12 cellular contexts compared by ENCODE assay signal in genomic region chr14:65073605-65074201, GRCh38. TPM values are rescaled to one million over a fixed set of nuclear protein-coding genes. Genes with fewer than 3 reads are reported as not detected.
DNase-seq lines count a peak whose midpoint lies in the region; ATAC-seq and TF ChIP-seq lines count a peak whose summit lies in the region.
"Had no signal": no experiment of that assay in that cellular context is flagged by ENCODE, and none has a peak within 500 bp of the region (broad histone marks: within the 10 kb centered on the region; RNA-seq: fewer than 3 reads in every experiment).

No MANE protein-coding gene starts in this region.

- peaks cover 22% of the 10 kb centered on the region for H3K36me3 Mint-ChIP-seq in Caco-2 (ENCODE audit: insufficient read depth, unreplicated experiment)

- H3K4me3 Mint-ChIP-seq in Caco-2 (ENCODE audit: unreplicated experiment) = no peak overlapping the region
- H3K4me3 Mint-ChIP-seq: activated T-cell treated with anti-CD3 and anti-CD28 coated beads, Interleukin-2, amount 50 U/mL, for 4 hours; brain had no signal

- H3K27ac ChIP-seq in HL-60 (replicated peaks) (peak overlapping the region; percentile 55), adipose tissue (ENCODE audit: low read depth, low read length) (peak overlapping the region; percentile 4), skin epidermis (peak overlapping the region in 17 of 21 experiments; percentile 4 to 75 (median 36))
- H3K27ac ChIP-seq: epithelial cell of prostate had no signal

- CTCF ChIA-PET in Caco-2 (lab: Charles Lee) = no interaction called here

- DNase-seq in HL-60 (ENCODE audit: low read depth in 1 of 2, low spot score in 1 of 2) (no peak), left colon (peak; percentile 81 to 86), NCI-H1105 treated with DMSO at 0.1 percent for 48 hours (lab: John Stamatoyannopoulos, UW) (no peak), Caco-2 (no peak), HUDEP-2 (lab: John Stamatoyannopoulos, UW; ENCODE audit: unreplicated experiment in 76 of 76) (no peak)
- DNase-seq: activated T-cell treated with anti-CD3 and anti-CD28 coated beads, Interleukin-2, amount 50 U/mL, for 4 hours; mesenchymal stem cell; retina had no signal

- BruUV-seq in Caco-2 (replicated peaks; lab: Mats Ljungman, UMichigan) = no TSS peak

- no peak overlapping the region for H3K27ac Mint-ChIP-seq in Caco-2 (ENCODE audit: unreplicated experiment)

- H3K4me3 ChIP-seq in HL-60 (replicated peaks; ENCODE audit: insufficient read depth, low read length) = no peak overlapping the region
- H3K4me3 ChIP-seq in skin epidermis = no peak overlapping the region
- no peak overlapping the region for H3K4me3 ChIP-seq in Caco-2 (ENCODE audit: low read depth, low read length)

- H3K27me3 Mint-ChIP-seq in Caco-2 (ENCODE audit: insufficient read depth, unreplicated experiment) = no peaks in the 10 kb centered on the region
- H3K27me3 Mint-ChIP-seq: brain had no signal

- ATAC-seq in left colon = peak; percentile 78
- ATAC-seq: activated T-cell treated with anti-CD3 and anti-CD28 coated beads, Interleukin-2, amount 50 U/mL, for 4 hours had no signal

- TF ChIP-seq CTCF in HL-60 (IDR thresholded peaks at IDR 0.05; ENCODE audit: insufficient read depth, low read length) (no peak), Caco-2 (IDR thresholded peaks at IDR 0.05; ENCODE audit: insufficient read depth in 1 of 2, low read depth in 1 of 2, low read length in 1 of 2, severe bottlenecking in 1 of 2, unreplicated experiment in 1 of 2) (no peak)

- no peaks in the 10 kb centered on the region for H3K36me3 ChIP-seq in Caco-2 (ENCODE audit: control insufficient read depth, insufficient read depth, low read length)

- intact Hi-C loops in left colon (cut with DNase I, micrococcal nuclease) = no loop called here
- intact Hi-C loops in Caco-2 (cut with micrococcal nuclease; ENCODE audit: unreplicated experiment) = no loop called here

- WGBS in adipose tissue, 3 donors = 79 to 87% (median 80%) methylated on average over 4 of the region's 4 CpGs

- H3K9me3 Mint-ChIP-seq in Caco-2 (ENCODE audit: unreplicated experiment) = no peaks in the 10 kb centered on the region
- H3K9me3 Mint-ChIP-seq: activated T-cell treated with anti-CD3 and anti-CD28 coated beads, Interleukin-2, amount 50 U/mL, for 4 hours; brain had no signal

- H3K4me1 ChIP-seq in Caco-2 = no peaks in the 10 kb centered on the region

- POLR2A ChIA-PET in Caco-2 (lab: Charles Lee) = no interaction called here

- H3K9me3 ChIP-seq in Caco-2 = no peaks in the 10 kb centered on the region

- H3K27me3 ChIP-seq in HL-60 (ENCODE audit: insufficient read depth, poor library complexity, severe bottlenecking) = no peaks in the 10 kb centered on the region
- H3K27me3 ChIP-seq in Caco-2 (replicated peaks; ENCODE audit: control insufficient read depth, insufficient read depth, low read length) = no peaks in the 10 kb centered on the region

- peaks cover 10% of the 10 kb centered on the region for H3K4me1 Mint-ChIP-seq in Caco-2 (ENCODE audit: low read depth, unreplicated experiment)

RNA-seq across cellular contexts. Expression of gene MAX, which starts 28.6 kb away (rescaled TPM):
- polyA plus RNA-seq in adipose tissue = 10 to 100 TPM; 15.1 to 71.4 (median 35.3) TPM
- total RNA-seq in left colon = 100 to 1,000 TPM in 1 of 2 donors, 10 to 100 TPM in 1; 95.5 to 137 TPM
- total RNA-seq in Caco-2 (2022) = 53.5 and 53.9 TPM in 2 replicates

Comparison
In these comparisons a context has a peak if more than half of its experiments do, and no peak if none do; other contexts are left out.
1. DNase-seq: peak in left colon (2 of 2); none in HL-60 (0 of 2), NCI-H1105 treated with DMSO at 0.1 percent for 48 hours (single experiment), Caco-2 (0 of 2) and HUDEP-2 (0 of 76).
2. H3K27ac ChIP-seq: peak in every context shown above with its lines; median percentile 55 in HL-60; 36 in skin epidermis; 4 in adipose tissue.